11 cellular contexts compared by ENCODE assay signal in the genomic region with DNA sequence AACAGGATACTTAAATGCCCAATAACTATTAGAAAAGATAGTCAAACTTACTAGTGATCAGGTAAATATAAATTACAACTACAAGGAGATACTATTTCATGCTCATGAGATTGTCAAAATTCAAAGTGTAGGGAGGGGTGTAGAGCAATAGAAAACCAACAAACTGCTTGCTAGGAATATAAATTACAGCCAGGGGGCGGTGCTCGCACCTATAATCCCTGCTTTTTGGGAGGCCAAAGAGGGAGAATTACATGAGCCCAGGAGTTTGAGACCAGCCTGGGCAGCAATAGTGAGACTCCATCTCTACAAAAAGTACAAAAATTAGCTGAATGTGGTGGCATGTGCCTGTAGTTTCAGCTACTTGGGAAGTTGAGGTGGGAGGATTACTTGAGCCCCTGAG.
DNase-seq lines count a peak whose midpoint lies in the region; ATAC-seq lines count a peak whose summit lies in the region.
"Had no signal": no experiment of that assay in that cellular context is flagged by ENCODE, and none has a peak within 500 bp of the region (broad histone marks: within the 10 kb centered on the region; RNA-seq: fewer than 3 reads in every experiment).

No MANE protein-coding gene starts in this region.

- H3K9me3 ChIP-seq in neuronal stem cell (replicated peaks in 1 of 2; ENCODE audit: control insufficient read depth in 2 of 2, insufficient read depth in 1 of 2, low read depth in 1 of 2, low read length in 2 of 2) = no peaks in the 10 kb centered on the region
- H3K9me3 ChIP-seq: A549, colonic mucosa had no signal

- CTCF ChIA-PET in T-cell (lab: Charles Lee) = no interaction called here

- H3K4me3 ChIP-seq in neuronal stem cell (ENCODE audit: low read length in 2 of 2) = no peak overlapping the region
- H3K4me3 ChIP-seq: A549, colonic mucosa had no signal

- H3K36me3 ChIP-seq in neuronal stem cell (replicated peaks in 1 of 2; ENCODE audit: control insufficient read depth in 2 of 2, insufficient read depth in 2 of 2, low read length in 2 of 2) = no peaks in the 10 kb centered on the region
- H3K36me3 ChIP-seq: colonic mucosa had no signal

- H3K36me3 Mint-ChIP-seq in T-cell = no peaks in the 10 kb centered on the region

- no peaks in the 10 kb centered on the region for H3K79me1 ChIP-seq in neuronal stem cell (ENCODE audit: low read depth, low read length)

- POLR2A ChIA-PET in T-cell (lab: Charles Lee) = no interaction called here

- H3K23ac ChIP-seq in neuronal stem cell (ENCODE audit: low read depth, low read length, poor library complexity) = no peak overlapping the region

- no peak overlapping the region for H3K4me3 Mint-ChIP-seq in T-cell

- H3K27me3 ChIP-seq in neuronal stem cell (ENCODE audit: control insufficient read depth in 3 of 3, insufficient read depth in 3 of 3, low read depth in 1 of 3, low read length in 3 of 3) = no peaks in the 10 kb centered on the region
- H3K27me3 ChIP-seq: colonic mucosa had no signal

- no peak overlapping the region for H2BK120ac ChIP-seq in neuronal stem cell (ENCODE audit: low read depth, low read length)

- H3K14ac ChIP-seq in neuronal stem cell (ENCODE audit: low read length) = no peak overlapping the region

- no peaks in the 10 kb centered on the region for H3K4me1 ChIP-seq in neuronal stem cell (ENCODE audit: control insufficient read depth in 2 of 2, insufficient read depth in 1 of 2, low read depth in 1 of 2, low read length in 2 of 2)
- H3K4me1 ChIP-seq: A549, colonic mucosa had no signal

- ATAC-seq in HG03342 (IDR thresholded peaks at IDR 0.05; ENCODE audit: unreplicated experiment) (peak; percentile 77), T-cell (replicated peaks in 1 of 4) (no peak)
- ATAC-seq: A549 had no signal

- DNase-seq in NCI-H1694 treated with DMSO at 0.1 percent for 48 hours (lab: John Stamatoyannopoulos, UW) = peak; percentile 10
- no peak for DNase-seq in NCI-H1694 (lab: John Stamatoyannopoulos, UW)
- peak; percentile 6 for DNase-seq in amniotic epithelial cell (ENCODE audit: low read depth)
- DNase-seq in neuronal stem cell (ENCODE audit: low spot score) = peak; percentile 23
- no peak for DNase-seq in NCI-H1436 treated with DMSO at 0.1 percent for 48 hours (lab: John Stamatoyannopoulos, UW)
- no peak for DNase-seq in T-cell
- DNase-seq in kidney glomerular epithelial cell (lab: John Stamatoyannopoulos, UW) = no peak
- DNase-seq: colonic mucosa, T1000 had no signal

- no peak overlapping the region for H3K18ac ChIP-seq in neuronal stem cell (ENCODE audit: low read length)

- peaks cover 0 to 8% (median 0%) of the 10 kb centered on the region in 3 donors for H3K9me3 Mint-ChIP-seq in T-cell

- H3K27me3 Mint-ChIP-seq in T-cell = no peaks in the 10 kb centered on the region

- no peak overlapping the region for H2BK12ac ChIP-seq in neuronal stem cell (ENCODE audit: low read length)

- no peak overlapping the region for H3K4me2 ChIP-seq in neuronal stem cell (ENCODE audit: insufficient read depth, low read length, poor library complexity, severe bottlenecking)
- H3K4me2 ChIP-seq: A549 had no signal

- no peak overlapping the region for H2AK5ac ChIP-seq in neuronal stem cell (ENCODE audit: low read depth, low read length)

- no peak overlapping the region for H3K27ac ChIP-seq in neuronal stem cell (replicated peaks; ENCODE audit: low read length)
- H3K27ac ChIP-seq: A549, colonic mucosa had no signal

- no CpG with 5 or more reads among the region's 2 CpGs for WGBS in neuronal stem cell (ENCODE audit: extremely low coverage in 2 of 2, insufficient read length in 2 of 2, insufficient replicate concordance in 1 of 2), 2 donors

- no peak overlapping the region for H4K8ac ChIP-seq in neuronal stem cell (ENCODE audit: low read depth, low read length)

- H3K4ac ChIP-seq in neuronal stem cell (ENCODE audit: low read length) = no peak overlapping the region

- no peak overlapping the region for H2BK15ac ChIP-seq in neuronal stem cell (ENCODE audit: low read length)

- H2BK5ac ChIP-seq in neuronal stem cell (ENCODE audit: low read length) = no peak overlapping the region

- H3K27ac Mint-ChIP-seq in T-cell = no peak overlapping the region

- no peaks in the 10 kb centered on the region for H3K4me1 Mint-ChIP-seq in T-cell

- H3K9ac ChIP-seq in neuronal stem cell (ENCODE audit: low read depth, low read length, poor library complexity) = no peak overlapping the region

- no peak overlapping the region for H2AFZ ChIP-seq in neuronal stem cell (ENCODE audit: low read length)

- H4K91ac ChIP-seq in neuronal stem cell (ENCODE audit: low read depth, low read length, poor library complexity) = no peak overlapping the region

Comparison
In these comparisons a context has a peak if more than half of its experiments do, and no peak if none do; other contexts are left out.
1. DNase-seq: peak in NCI-H1694 treated with DMSO at 0.1 percent for 48 hours (single experiment), amniotic epithelial cell (single experiment) and neuronal stem cell (single experiment); none in NCI-H1694 (single experiment), NCI-H1436 treated with DMSO at 0.1 percent for 48 hours (single experiment), T-cell (0 of 34) and kidney glomerular epithelial cell (single experiment).